In the genomic region with DNA sequence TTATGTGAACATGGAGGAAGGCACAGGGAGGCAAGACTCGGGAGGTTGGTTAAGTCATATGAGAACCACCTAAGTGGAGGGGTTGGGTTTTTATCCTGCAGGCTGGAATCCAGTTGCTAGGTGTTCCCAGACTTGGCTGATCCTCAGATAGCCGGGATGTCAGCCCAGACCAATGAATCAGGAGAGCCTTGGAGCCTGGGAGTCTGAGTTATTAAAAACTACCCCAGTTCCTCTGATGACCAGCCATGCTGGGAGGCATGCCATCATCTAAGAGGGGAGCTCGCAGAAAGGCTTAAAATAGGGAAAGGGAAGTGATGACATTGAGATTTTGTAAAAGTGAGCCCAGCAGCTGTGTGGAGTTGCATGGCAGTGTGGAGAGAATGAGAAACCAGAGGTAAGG, we compare ENCODE assay signal across 26 cellular contexts.
"Had no signal": no experiment of that assay in that cellular context is flagged by ENCODE, and none has a peak within 500 bp of the region (broad histone marks: within the 10 kb centered on the region; RNA-seq: fewer than 3 reads in every experiment).

No MANE protein-coding gene starts in this region.

- H3K36me3 ChIP-seq: esophagus muscularis mucosa, heart right ventricle, neutrophil, sigmoid colon, spleen, thoracic aorta, tibial nerve, upper lobe of left lung had no signal

- H3K27me3 ChIP-seq: esophagus muscularis mucosa, foreskin keratinocyte, heart right ventricle, neutrophil, sigmoid colon, spleen, tibial nerve, upper lobe of left lung had no signal

- H2AFZ ChIP-seq: parathyroid adenoma had no signal

- H3K9me3 ChIP-seq: neutrophil, thoracic aorta had no signal

- H3K4me3 ChIP-seq: coronary artery, esophagus muscularis mucosa, heart right ventricle, lung, sigmoid colon, skin epidermis, spleen, thoracic aorta, tibial nerve, upper lobe of left lung had no signal

- H3K27ac Mint-ChIP-seq: memory B cell; naive B cell; natural killer cell treated with Interleukin-12 subunit alpha and Interleukin-12 subunit beta and Interleukin-15 and Interleukin-18, amount 100 ng/mL, for 72 hours; progenitor cell of endocrine pancreas; stimulated activated memory B cell treated with anti-CD40 and anti-IgM and Interleukin-4, amounts not matched to agents 10 μg/mL and 1 μg/mL and 100 μg/mL, for 72 hours had no signal

- H3K4me3 Mint-ChIP-seq: memory B cell; natural killer cell treated with Interleukin-12 subunit alpha and Interleukin-12 subunit beta and Interleukin-15 and Interleukin-18, amount 100 ng/mL, for 72 hours; neural crest cell; stimulated activated memory B cell treated with anti-CD40 and anti-IgM and Interleukin-4, amounts not matched to agents 10 μg/mL and 1 μg/mL and 100 μg/mL, for 72 hours had no signal

- H3K36me3 Mint-ChIP-seq: memory B cell; stimulated activated memory B cell treated with anti-CD40 and anti-IgM and Interleukin-4, amounts not matched to agents 10 μg/mL and 1 μg/mL and 100 μg/mL, for 72 hours had no signal

- H3K27me3 Mint-ChIP-seq: memory B cell; naive B cell; natural killer cell treated with Interleukin-12 subunit alpha and Interleukin-12 subunit beta and Interleukin-15 and Interleukin-18, amount 100 ng/mL, for 72 hours; progenitor cell of endocrine pancreas; stimulated activated memory B cell treated with anti-CD40 and anti-IgM and Interleukin-4, amounts not matched to agents 10 μg/mL and 1 μg/mL and 100 μg/mL, for 72 hours had no signal

- H3K9ac ChIP-seq: parathyroid adenoma had no signal

- H3K4me1 Mint-ChIP-seq: memory B cell; naive B cell; neural crest cell; stimulated activated memory B cell treated with anti-CD40 and anti-IgM and Interleukin-4, amounts not matched to agents 10 μg/mL and 1 μg/mL and 100 μg/mL, for 72 hours had no signal

- ATAC-seq: foreskin keratinocyte; left colon; natural killer cell treated with Interleukin-12 subunit alpha and Interleukin-12 subunit beta and Interleukin-15 and Interleukin-18, amount 100 ng/mL, for 72 hours; stimulated activated memory B cell treated with anti-CD40 and anti-IgM and Interleukin-4, amounts not matched to agents 10 μg/mL and 1 μg/mL and 100 μg/mL, for 72 hours; stimulated activated naive CD8-positive, alpha-beta T cell treated with anti-CD3 and anti-CD28 coated beads, Interleukin-15, Interleukin-2, amounts not matched to agents 100 U/mL and 50 U/mL, for 24 hours had no signal

- H3K79me2 ChIP-seq: parathyroid adenoma had no signal

- H3K4me1 ChIP-seq: esophagus muscularis mucosa, foreskin keratinocyte, parathyroid adenoma, sigmoid colon, spleen, tibial nerve, upper lobe of left lung had no signal

- DNase-seq: dermis blood vessel endothelial cell; effector memory CD4-positive, alpha-beta T cell; foreskin keratinocyte; glutamatergic neuron; heart right ventricle; hippocampal formation; left colon; naive B cell; sigmoid colon; spleen; stimulated activated CD4-positive, alpha-beta T cell treated with anti-CD3 and anti-CD28 coated beads, Interleukin-4, amount 100 ng/mL, for 4 hours; stimulated activated naive CD8-positive, alpha-beta T cell treated with anti-CD3 and anti-CD28 coated beads, Interleukin-15, Interleukin-2, amounts not matched to agents 100 U/mL and 50 U/mL, for 24 hours; upper lobe of left lung had no signal

- H3K27ac ChIP-seq: coronary artery, esophagus muscularis mucosa, foreskin keratinocyte, heart right ventricle, neutrophil, parathyroid adenoma, sigmoid colon, skin epidermis, spleen, tibial nerve, upper lobe of left lung had no signal
